In the genomic region with DNA sequence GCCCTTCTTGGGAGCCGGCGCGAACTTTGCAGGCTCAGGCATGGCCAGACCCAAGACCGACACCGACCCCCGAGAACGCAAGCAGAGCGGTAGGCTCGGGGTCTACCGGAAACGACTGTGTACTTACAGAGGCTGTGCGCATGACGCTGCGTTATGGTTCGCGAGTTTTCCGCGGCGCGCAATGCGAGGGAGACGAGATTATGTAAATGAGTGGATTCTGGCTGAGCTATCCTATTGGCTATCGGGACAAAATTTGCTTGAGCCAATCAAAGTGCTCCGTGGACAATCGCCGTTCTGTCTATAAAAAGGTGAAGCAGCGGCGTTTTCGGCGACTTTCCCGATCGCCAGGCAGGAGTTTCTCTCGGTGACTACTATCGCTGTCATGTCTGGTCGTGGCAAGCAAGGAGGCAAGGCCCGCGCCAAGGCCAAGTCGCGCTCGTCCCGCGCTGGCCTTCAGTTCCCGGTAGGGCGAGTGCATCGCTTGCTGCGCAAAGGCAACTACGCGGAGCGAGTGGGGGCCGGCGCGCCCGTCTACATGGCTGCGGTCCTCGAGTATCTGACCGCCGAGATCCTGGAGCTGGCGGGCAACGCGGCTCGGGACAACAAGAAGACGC, we compare ENCODE assay signal across 8 cellular contexts. TPM values are rescaled to one million over a fixed set of nuclear protein-coding genes. Genes with fewer than 3 reads are reported as not detected.
DNase-seq lines count a peak whose midpoint lies in the region; ATAC-seq, FAIRE-seq and TF ChIP-seq lines count a peak whose summit lies in the region.
"Not testable (repeated sequence)": the region's sequence is repeated elsewhere in the genome, so short reads cannot be mapped to it uniquely, and the experiment has no call there.

No MANE protein-coding gene starts in this region.

- FAIRE-seq in G401.6 (lab: Jason Lieb, UNC) (peak; percentile 93), GM19239 (lab: Jason Lieb, UNC) (peak; percentile 92)

- intact Hi-C loops in activated CD8-positive, alpha-beta T cell treated with anti-CD3 and anti-CD28 coated beads for 36 hours (cut with micrococcal nuclease); heart right ventricle (cut with DNase I); gastrocnemius medialis (cut with DNase I; ENCODE audit: low total_unique reads): not testable (repeated sequence)

- H3K4me1 ChIP-seq in heart right ventricle (peaks cover 0 to 37% (median 22%) of the 10 kb centered on the region in 9 donors), gastrocnemius medialis (peaks cover 7 to 16% of the 10 kb centered on the region in 2 donors)

- not testable (repeated sequence) for TF ChIP-seq POLR2A in gastrocnemius medialis (IDR thresholded peaks at IDR 0.05)

- in situ Hi-C loops in gastrocnemius medialis (cut with MboI; ENCODE audit: low sequenced_read_pairs in 4 of 4), result not testable (repeated sequence)

- ATAC-seq in GM21717 (IDR thresholded peaks at IDR 0.05; ENCODE audit: unreplicated experiment) (peak; percentile 50), HG02973 (IDR thresholded peaks at IDR 0.05; ENCODE audit: unreplicated experiment) (peak; percentile 52), HG03460 (IDR thresholded peaks at IDR 0.05; ENCODE audit: unreplicated experiment) (peak; percentile 53), heart right ventricle (peak; percentile 87 to 93 (median 90)), gastrocnemius medialis (peak; percentile 81 to 90)
- ATAC-seq in activated CD8-positive, alpha-beta T cell treated with anti-CD3 and anti-CD28 coated beads for 36 hours, result peak; percentile 62

- not testable (repeated sequence) for H3K27me3 Mint-ChIP-seq in activated CD8-positive, alpha-beta T cell treated with anti-CD3 and anti-CD28 coated beads for 36 hours

- not testable (repeated sequence) for H3K4me3 ChIP-seq in heart right ventricle, gastrocnemius medialis

- DNase-seq in GM19239 (ENCODE audit: insufficient read length, low spot score); activated CD8-positive, alpha-beta T cell treated with anti-CD3 and anti-CD28 coated beads for 36 hours; heart right ventricle; gastrocnemius medialis: not testable (repeated sequence)

- CTCF ChIA-PET in activated CD8-positive, alpha-beta T cell treated with anti-CD3 and anti-CD28 coated beads for 36 hours (lab: Charles Lee), result not testable (repeated sequence)

- H3K27ac ChIP-seq in heart right ventricle, gastrocnemius medialis: not testable (repeated sequence)

- peaks cover 0 to 15% (median 0%) of the 10 kb centered on the region in 9 donors for H3K36me3 ChIP-seq in heart right ventricle
- H3K36me3 ChIP-seq in gastrocnemius medialis, result not testable (repeated sequence)

- POLR2A ChIA-PET in activated CD8-positive, alpha-beta T cell treated with anti-CD3 and anti-CD28 coated beads for 36 hours (lab: Charles Lee), result interaction anchor here (7.9 kb wide), 1 partner anchor 35 kb away, joined by 325 read pairs; a partner anchor contains a TSS

- peaks cover 31% of the 10 kb centered on the region for H3K36me3 Mint-ChIP-seq in activated CD8-positive, alpha-beta T cell treated with anti-CD3 and anti-CD28 coated beads for 36 hours (ENCODE audit: low read depth)

- TF ChIP-seq CTCF in activated CD8-positive, alpha-beta T cell treated with anti-CD3 and anti-CD28 coated beads for 36 hours (IDR thresholded peaks at IDR 0.05); heart right ventricle (IDR thresholded peaks at IDR 0.05); gastrocnemius medialis (IDR thresholded peaks at IDR 0.05 in 4 of 5, conservative IDR thresholded peaks at IDR 0.05 in 1 of 5): not testable (repeated sequence)

- not testable (repeated sequence) for H3K4me3 Mint-ChIP-seq in activated CD8-positive, alpha-beta T cell treated with anti-CD3 and anti-CD28 coated beads for 36 hours

- not testable (repeated sequence) for H3K27ac Mint-ChIP-seq in activated CD8-positive, alpha-beta T cell treated with anti-CD3 and anti-CD28 coated beads for 36 hours

- H3K4me1 Mint-ChIP-seq in activated CD8-positive, alpha-beta T cell treated with anti-CD3 and anti-CD28 coated beads for 36 hours (ENCODE audit: low read depth), result peaks cover 31% of the 10 kb centered on the region

- not testable (repeated sequence) for H3K9me3 Mint-ChIP-seq in activated CD8-positive, alpha-beta T cell treated with anti-CD3 and anti-CD28 coated beads for 36 hours

- not testable (repeated sequence) for H3K27me3 ChIP-seq in heart right ventricle, gastrocnemius medialis

- not testable (repeated sequence) for H3K9me3 ChIP-seq in heart right ventricle, gastrocnemius medialis

- WGBS in heart right ventricle, 2 donors, result no CpG with 5 or more reads among the region's 62 CpGs

RNA-seq across cellular contexts. Expression of gene BOLA1, which starts 48.5 kb away (rescaled TPM):
- 10 to 100 TPM; 25.1 to 28.8 TPM for total RNA-seq in activated CD8-positive, alpha-beta T cell treated with anti-CD3 and anti-CD28 coated beads for 36 hours
- total RNA-seq in heart right ventricle (10 to 100 TPM; 12.9 to 20.0 (median 15.8) TPM), gastrocnemius medialis (10 to 100 TPM; 17.0 to 35.4 (median 28.7) TPM)
- polyA plus RNA-seq in heart right ventricle, result 10 to 100 TPM; 22.7 to 33.6 TPM
